In genomic region chr17:7893226-7893880, GRCh38 we compare ENCODE assay signal across 13 cellular contexts. TPM values are rescaled to one million over a fixed set of nuclear protein-coding genes. Genes with fewer than 3 reads are reported as not detected.
"Had no signal": no experiment of that assay in that cellular context is flagged by ENCODE, and none has a peak within 500 bp of the region (broad histone marks: within the 10 kb centered on the region; RNA-seq: fewer than 3 reads in every experiment).

No MANE protein-coding gene starts in this region.

- H3K9me3 ChIP-seq: ascending aorta, pancreas, sigmoid colon, thyroid gland, vagina had no signal

- H3K4me3 Mint-ChIP-seq: naive B cell, T-cell had no signal

- DNase-seq: activated CD4-positive, CD25-positive, alpha-beta regulatory T cell treated with anti-CD3 and anti-CD28 coated beads, Interleukin-2, amount 50 U/mL, for 72 hours; dermis blood vessel endothelial cell; midbrain; naive B cell; sigmoid colon; stimulated activated CD4-positive, alpha-beta T cell treated with anti-CD3 and anti-CD28 coated beads, Interleukin-1b, Interleukin-23, amount 100 ng/mL, for 48 hours; thyroid gland had no signal

- H3K4me3 ChIP-seq: ascending aorta, hepatocyte, pancreas, sigmoid colon, thyroid gland, vagina had no signal

- H3K27ac Mint-ChIP-seq: T-cell had no signal

- H3K27ac ChIP-seq: ascending aorta, hepatocyte, pancreas, sigmoid colon, thyroid gland, vagina had no signal

- H3K27me3 ChIP-seq: ascending aorta, hepatocyte, pancreas, sigmoid colon, thyroid gland, vagina had no signal

- H3K9me3 Mint-ChIP-seq: naive B cell, T-cell had no signal

- H3K27me3 Mint-ChIP-seq: naive B cell, T-cell had no signal

- H3K4me2 ChIP-seq: hepatocyte had no signal

- ATAC-seq: left lobe of liver, pancreas, T-cell had no signal

- H2AFZ ChIP-seq: hepatocyte had no signal

RNA-seq across cellular contexts. Expression of gene KCNAB3, which starts 36.3 kb away (rescaled TPM):
- total RNA-seq: ascending aorta had no signal
